Comparison of ENCODE assay signal across 2 cellular contexts in genomic region chr2:109027702-109028101, GRCh38.
TF ChIP-seq lines count a peak whose summit lies in the region.

No MANE protein-coding gene starts in this region.

TF ChIP-seq in HEK293, 187 proteins besides CTCF, POLR2A, EP300 and RAD21:
- TF ChIP-seq ZIC2 (tag by site-specific recombination; IDR thresholded peaks at IDR 0.05) (peak; percentile 72), PATZ1 (tag by site-specific recombination; IDR thresholded peaks at IDR 0.05) (no peak)

TF ChIP-seq in HepG2, 621 proteins besides CTCF, POLR2A, EP300 and RAD21:
- TF ChIP-seq SNAI1 (CRISPR knock-in tag; IDR thresholded peaks at IDR 0.05; ENCODE audit: borderline replicate concordance) = no peak
- no peak for TF ChIP-seq MAFG (CRISPR knock-in tag; IDR thresholded peaks at IDR 0.05)
- TF ChIP-seq HINFP (CRISPR knock-in tag; IDR thresholded peaks at IDR 0.05; ENCODE audit: low read depth) = no peak
